ENCODE assay signal across 8 cellular contexts in the genomic region with DNA sequence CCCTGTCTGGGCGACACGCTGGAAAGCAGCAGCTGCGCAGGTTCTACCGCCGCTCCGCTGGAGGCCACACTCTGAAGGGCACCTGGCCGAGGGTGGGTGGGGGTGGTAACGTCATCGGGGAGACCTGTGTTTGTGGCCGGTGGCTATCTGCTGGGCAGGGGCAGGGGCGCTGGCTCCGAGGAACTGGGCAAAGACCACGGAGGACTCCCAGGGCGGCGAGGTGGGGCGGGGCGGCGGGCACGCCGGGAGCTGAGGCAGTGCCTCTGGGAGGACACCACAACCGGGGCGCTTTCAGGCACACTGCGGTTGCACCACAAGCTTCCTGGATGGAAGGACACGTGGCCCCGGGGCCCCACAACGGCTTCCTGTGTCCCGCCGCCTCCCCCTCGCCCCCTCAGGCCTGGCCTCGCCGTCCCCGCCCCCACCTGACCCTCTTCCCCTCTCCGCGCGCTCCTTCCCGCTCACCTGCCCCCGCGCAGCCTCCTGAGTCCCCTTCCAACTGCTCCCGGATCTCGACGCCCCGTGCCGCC. TPM values are rescaled to one million over a fixed set of nuclear protein-coding genes. Genes with fewer than 3 reads are reported as not detected.
DNase-seq lines count a peak whose midpoint lies in the region; ATAC-seq and TF ChIP-seq lines count a peak whose summit lies in the region.

No MANE protein-coding gene starts in this region.

- no TSS peak for BruUV-seq in PC-3 (replicated peaks; lab: Mats Ljungman, UMichigan)

- peaks cover 30% of the 10 kb centered on the region for H3K4me1 ChIP-seq in PC-3 (ENCODE audit: insufficient read depth, low read length)
- peaks cover 0 to 15% (median 13%) of the 10 kb centered on the region in 4 donors for H3K4me1 ChIP-seq in sigmoid colon

- no peaks in the 10 kb centered on the region for H3K9me3 Mint-ChIP-seq in activated T-helper 17 cell treated with anti-CD3 and anti-CD28 coated beads, Interleukin-2, amount 50 U/mL, for 72 hours

- TF ChIP-seq POLR2A in sigmoid colon (IDR thresholded peaks at IDR 0.05): no peak

- H2AFZ ChIP-seq in PC-3 (ENCODE audit: low read length): peak overlapping the region; percentile 86

- no peaks in the 10 kb centered on the region for H3K27me3 Mint-ChIP-seq in activated T-helper 17 cell treated with anti-CD3 and anti-CD28 coated beads, Interleukin-2, amount 50 U/mL, for 72 hours

- H3K9me2 ChIP-seq in PC-3 (replicated peaks; ENCODE audit: low read length): no peaks in the 10 kb centered on the region

- intact Hi-C loops in PC-3 (cut with micrococcal nuclease): no loop called here
- intact Hi-C loops in Right ventricle myocardium superior (cut with DNase I): no loop called here
- intact Hi-C loops in sigmoid colon (cut with DNase I): no loop called here

- no peak for TF ChIP-seq CTCF in PC-3 (conservative IDR thresholded peaks at IDR 0.05; ENCODE audit: low read depth, low read length)
- no peak for TF ChIP-seq CTCF in sigmoid colon (IDR thresholded peaks at IDR 0.05)

- CTCF ChIA-PET in PC-3 (lab: Charles Lee): no interaction called here

- H3F3A ChIP-seq in PC-3 (ENCODE audit: low read length, unreplicated experiment): no peaks in the 10 kb centered on the region

- peak overlapping the region; percentile 85 for H3K4me2 ChIP-seq in PC-3 (ENCODE audit: low read length)

- peak overlapping the region; percentile 96 for H3K27ac Mint-ChIP-seq in activated T-helper 17 cell treated with anti-CD3 and anti-CD28 coated beads, Interleukin-2, amount 50 U/mL, for 72 hours

- H3K36me3 ChIP-seq in PC-3 (ENCODE audit: low read depth, low read length): no peaks in the 10 kb centered on the region
- no peaks in the 10 kb centered on the region for H3K36me3 ChIP-seq in sigmoid colon

- DNase-seq in AG08395 (ENCODE audit: low spot score) (peak; percentile 50), PC-3 (peak; percentile 54), Right ventricle myocardium superior (peak; percentile 89), sigmoid colon (peak; percentile 84), HuH-7 (ENCODE audit: low spot score) (no peak)

- H3K27me3 ChIP-seq in PC-3 (ENCODE audit: low read length) (no peaks in the 10 kb centered on the region), sigmoid colon (peaks cover 15 to 47% (median 18%) of the 10 kb centered on the region in 3 donors)

- H3K9ac ChIP-seq in PC-3 (ENCODE audit: low read length): peak overlapping the region; percentile 55

- H3K9me3 ChIP-seq in PC-3 (ENCODE audit: low read length) (no peaks in the 10 kb centered on the region), sigmoid colon (no peaks in the 10 kb centered on the region)

- ATAC-seq in GM18873 (IDR thresholded peaks at IDR 0.05; ENCODE audit: low FRiP score, unreplicated experiment): peak; percentile 31
- peak; percentile 42 for ATAC-seq in HG03103 (IDR thresholded peaks at IDR 0.05; ENCODE audit: low read depth, unreplicated experiment)
- ATAC-seq in PC-3: peak; percentile 68
- peak; percentile 52 for ATAC-seq in activated T-helper 17 cell treated with anti-CD3 and anti-CD28 coated beads, Interleukin-2, amount 50 U/mL, for 72 hours (replicated peaks)
- peak; percentile 73 for ATAC-seq in Right ventricle myocardium superior (ENCODE audit: poor library complexity)

- H3K4me3 Mint-ChIP-seq in activated T-helper 17 cell treated with anti-CD3 and anti-CD28 coated beads, Interleukin-2, amount 50 U/mL, for 72 hours: peak overlapping the region; percentile 94

- H3K79me2 ChIP-seq in PC-3 (ENCODE audit: low read length): no peaks in the 10 kb centered on the region

- 2% methylated on average over 43 of the region's 43 CpGs for WGBS in sigmoid colon, 2 donors

- POLR2A ChIA-PET in PC-3 (lab: Charles Lee; ENCODE audit: unreplicated experiment): no interaction called here

- H3K36me3 Mint-ChIP-seq in activated T-helper 17 cell treated with anti-CD3 and anti-CD28 coated beads, Interleukin-2, amount 50 U/mL, for 72 hours (ENCODE audit: low read depth): peaks cover 18% of the 10 kb centered on the region

- peaks cover 37% of the 10 kb centered on the region for H3K4me1 Mint-ChIP-seq in activated T-helper 17 cell treated with anti-CD3 and anti-CD28 coated beads, Interleukin-2, amount 50 U/mL, for 72 hours

- H3K27ac ChIP-seq in PC-3 (ENCODE audit: low read length): 0 out of 2 replicates have a peak overlapping the region, but pooled peaks have one; percentile 3
- peak overlapping the region; percentile 48 to 75 (median 62) for H3K27ac ChIP-seq in sigmoid colon

- TF ChIP-seq EP300 in sigmoid colon (IDR thresholded peaks at IDR 0.05): no peak

- H3K4me3 ChIP-seq in PC-3 (ENCODE audit: low read length): peak overlapping the region; percentile 64
- peak overlapping the region; percentile 38 to 63 (median 58) for H3K4me3 ChIP-seq in sigmoid colon

- no peaks in the 10 kb centered on the region for H4K20me1 ChIP-seq in PC-3 (ENCODE audit: low read length)

RNA-seq across cellular contexts. Expression of a gene that starts 3.3 kb away (rescaled TPM):
- 3.2 and 4.0 TPM in 2 replicates for total RNA-seq in PC-3 (2014; rRNA removed)
- total RNA-seq in activated T-helper 17 cell treated with anti-CD3 and anti-CD28 coated beads, Interleukin-2, amount 50 U/mL, for 72 hours: 100 to 1,000 TPM; 146 to 148 TPM
- total RNA-seq in Right ventricle myocardium superior: 3.0 TPM
- 1 to 10 TPM; 2.3 to 5.9 (median 4.8) TPM for total RNA-seq in sigmoid colon
- polyA plus RNA-seq in sigmoid colon: 10 to 100 TPM; 34.2 to 77.0 (median 46.5) TPM

RNA-seq across cellular contexts. Expression of a gene that starts 23.8 kb away (rescaled TPM):
- total RNA-seq in PC-3 (2014; rRNA removed) (0.55 TPM in 1 of 2 replicates, not detected in the other), Right ventricle myocardium superior (3.7 TPM), sigmoid colon (1 to 10 TPM in 2 of 4 donors, under 1 TPM in 1, not detected in 1; 0.71 to 2.6 (median 1.8) TPM)
- total RNA-seq in activated T-helper 17 cell treated with anti-CD3 and anti-CD28 coated beads, Interleukin-2, amount 50 U/mL, for 72 hours: 1 to 10 TPM; 2.7 to 3.8 TPM
- polyA plus RNA-seq in sigmoid colon: 10 to 100 TPM in 1 of 3 donors, not detected in 2; 11.0 TPM

Comparison
In these comparisons a context has a peak if more than half of its experiments do, and no peak if none do; other contexts are left out.
1. RNA of a gene that starts 3.3 kb away (total RNA-seq): 146 to 148 TPM in activated T-helper 17 cell treated with anti-CD3 and anti-CD28 coated beads, Interleukin-2, amount 50 U/mL, for 72 hours; 2.3 to 5.9 TPM in sigmoid colon, 3.2 to 4.0 TPM in PC-3 and 3.0 TPM in Right ventricle myocardium superior (single experiment); every median in the first group is over 10 times any median in the second.
2. Peak in every context shown above with its lines, with median percentiles within 50 percentile points of each other: ATAC-seq.